In genomic region chr5:140106805-140107311, GRCh38 we compare ENCODE assay signal across 8 cellular contexts.
A peak's percentile ranks its signal among the peaks of the same experiment; 100 is the strongest.
DNase-seq lines count a peak whose midpoint lies in the region; ATAC-seq and TF ChIP-seq lines count a peak whose summit lies in the region.

No MANE protein-coding gene starts in this region.

- H3K4me3 ChIP-seq in AG09309 (ENCODE audit: control insufficient read depth, low read depth, low read length) (peak overlapping the region; percentile 83), muscle layer of duodenum (ENCODE audit: low read depth in 1 of 2, low read length in 2 of 2) (peak overlapping the region; percentile 47 to 87)

- H3K36me3 Mint-ChIP-seq in dendritic cell treated with granulocyte-macrophage colony-stimulating factor and Interleukin-4, amounts not matched to agents 40 ng/mL and 50 ng/mL, for 4 days (ENCODE audit: low read depth), result peaks cover 16% of the 10 kb centered on the region

- H3K4me3 Mint-ChIP-seq in dendritic cell treated with granulocyte-macrophage colony-stimulating factor and Interleukin-4, amounts not matched to agents 40 ng/mL and 50 ng/mL, for 4 days, result peak overlapping the region; percentile 96

- peaks cover 42% of the 10 kb centered on the region for H3K4me1 Mint-ChIP-seq in dendritic cell treated with granulocyte-macrophage colony-stimulating factor and Interleukin-4, amounts not matched to agents 40 ng/mL and 50 ng/mL, for 4 days (ENCODE audit: low read depth)

- peak overlapping the region; percentile 96 for H3K27ac Mint-ChIP-seq in dendritic cell treated with granulocyte-macrophage colony-stimulating factor and Interleukin-4, amounts not matched to agents 40 ng/mL and 50 ng/mL, for 4 days

- no peak for TF ChIP-seq CTCF in AG09309 (IDR thresholded peaks at IDR 0.05; ENCODE audit: control insufficient read depth, insufficient read depth, low read depth, low read length, missing control alignments)

- intact Hi-C loops in dendritic cell treated with granulocyte-macrophage colony-stimulating factor and Interleukin-4, amounts not matched to agents 40 ng/mL and 50 ng/mL, for 4 days (cut with micrococcal nuclease), result no loop called here

- ATAC-seq in HG03039 (IDR thresholded peaks at IDR 0.05; ENCODE audit: unreplicated experiment) (no peak), GM21367 (IDR thresholded peaks at IDR 0.05; ENCODE audit: unreplicated experiment) (no peak), GM18909 (IDR thresholded peaks at IDR 0.05; ENCODE audit: poor library complexity, unreplicated experiment) (no peak)

- no peaks in the 10 kb centered on the region for H3K9me3 Mint-ChIP-seq in dendritic cell treated with granulocyte-macrophage colony-stimulating factor and Interleukin-4, amounts not matched to agents 40 ng/mL and 50 ng/mL, for 4 days

- peaks cover 49% of the 10 kb centered on the region for H3K27me3 Mint-ChIP-seq in dendritic cell treated with granulocyte-macrophage colony-stimulating factor and Interleukin-4, amounts not matched to agents 40 ng/mL and 50 ng/mL, for 4 days

- H3K9me3 ChIP-seq in KOPT-K1 (ENCODE audit: insufficient read depth, low read length, poor library complexity, severe bottlenecking) (no peaks in the 10 kb centered on the region), muscle layer of duodenum (ENCODE audit: control insufficient read depth in 1 of 2, low read length in 2 of 2) (no peaks in the 10 kb centered on the region)

- no peak for DNase-seq in AG09309 (ENCODE audit: low read depth)
- no peak for DNase-seq in activated effector memory CD4-positive, alpha-beta T cell treated with Interleukin-2 at 50 U/mL for 16 hours

- H3K27ac ChIP-seq in KOPT-K1 (ENCODE audit: low read depth, low read length, poor library complexity, severe bottlenecking) (peak overlapping the region; percentile 68), muscle layer of duodenum (ENCODE audit: low read length) (peak overlapping the region; percentile 93)

- peaks cover 0 to 22% of the 10 kb centered on the region in 2 donors for H3K4me1 ChIP-seq in muscle layer of duodenum (ENCODE audit: control insufficient read depth in 1 of 2, insufficient read depth in 2 of 2, low read length in 2 of 2)

- no peaks in the 10 kb centered on the region for H3K27me3 ChIP-seq in muscle layer of duodenum (ENCODE audit: low read depth, low read length)

- H3K36me3 ChIP-seq in KOPT-K1 (ENCODE audit: insufficient read depth, low read length), result no peaks in the 10 kb centered on the region
- no peaks in the 10 kb centered on the region for H3K36me3 ChIP-seq in muscle layer of duodenum (ENCODE audit: control insufficient read depth in 1 of 2, insufficient read depth in 2 of 2, low read length in 2 of 2)
